Comparison of ENCODE assay signal across 1 cellular context in the genomic region with DNA sequence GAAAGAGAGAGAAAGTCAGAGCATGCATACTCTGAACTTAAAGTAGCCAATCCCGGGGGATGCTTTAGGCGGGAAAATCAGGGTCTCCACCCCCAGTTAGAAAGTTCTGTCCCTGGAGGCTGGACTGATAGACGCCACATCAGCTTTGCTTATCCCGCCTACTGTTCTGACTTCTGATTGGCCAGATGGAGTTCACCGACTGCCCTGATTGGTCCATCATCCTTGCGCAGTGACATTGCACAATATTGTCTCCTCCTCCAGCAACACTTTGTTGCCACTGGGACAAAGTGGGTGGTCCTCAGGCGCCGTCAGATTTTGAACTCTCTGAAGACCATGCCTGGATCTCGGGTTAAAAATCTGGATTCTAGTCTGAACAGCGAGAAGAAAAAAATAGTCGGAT.
TF ChIP-seq lines count a peak whose summit lies in the region.

No MANE protein-coding gene starts in this region.

TF ChIP-seq in K562, 482 proteins besides CTCF, POLR2A, EP300 and RAD21 (continued from another document):
- TF ChIP-seq, protein P1, sequence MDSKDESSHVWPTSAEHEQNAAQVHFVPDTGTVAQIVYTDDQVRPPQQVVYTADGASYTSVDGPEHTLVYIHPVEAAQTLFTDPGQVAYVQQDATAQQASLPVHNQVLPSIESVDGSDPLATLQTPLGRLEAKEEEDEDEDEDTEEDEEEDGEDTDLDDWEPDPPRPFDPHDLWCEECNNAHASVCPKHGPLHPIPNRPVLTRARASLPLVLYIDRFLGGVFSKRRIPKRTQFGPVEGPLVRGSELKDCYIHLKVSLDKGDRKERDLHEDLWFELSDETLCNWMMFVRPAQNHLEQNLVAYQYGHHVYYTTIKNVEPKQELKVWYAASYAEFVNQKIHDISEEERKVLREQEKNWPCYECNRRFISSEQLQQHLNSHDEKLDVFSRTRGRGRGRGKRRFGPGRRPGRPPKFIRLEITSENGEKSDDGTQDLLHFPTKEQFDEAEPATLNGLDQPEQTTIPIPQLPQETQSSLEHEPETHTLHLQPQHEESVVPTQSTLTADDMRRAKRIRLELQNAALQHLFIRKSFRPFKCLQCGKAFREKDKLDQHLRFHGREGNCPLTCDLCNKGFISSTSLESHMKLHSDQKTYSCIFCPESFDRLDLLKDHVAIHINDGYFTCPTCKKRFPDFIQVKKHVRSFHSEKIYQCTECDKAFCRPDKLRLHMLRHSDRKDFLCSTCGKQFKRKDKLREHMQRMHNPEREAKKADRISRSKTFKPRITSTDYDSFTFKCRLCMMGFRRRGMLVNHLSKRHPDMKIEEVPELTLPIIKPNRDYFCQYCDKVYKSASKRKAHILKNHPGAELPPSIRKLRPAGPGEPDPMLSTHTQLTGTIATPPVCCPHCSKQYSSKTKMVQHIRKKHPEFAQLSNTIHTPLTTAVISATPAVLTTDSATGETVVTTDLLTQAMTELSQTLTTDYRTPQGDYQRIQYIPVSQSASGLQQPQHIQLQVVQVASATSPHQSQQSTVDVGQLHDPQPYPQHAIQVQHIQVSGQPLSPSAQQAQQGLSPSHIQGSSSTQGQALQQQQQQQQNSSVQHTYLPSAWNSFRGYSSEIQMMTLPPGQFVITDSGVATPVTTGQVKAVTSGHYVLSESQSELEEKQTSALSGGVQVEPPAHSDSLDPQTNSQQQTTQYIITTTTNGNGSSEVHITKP (IDR thresholded peaks at IDR 0.05; ENCODE audit: partially characterized antibody) = no peak
- TF ChIP-seq, protein P2, sequence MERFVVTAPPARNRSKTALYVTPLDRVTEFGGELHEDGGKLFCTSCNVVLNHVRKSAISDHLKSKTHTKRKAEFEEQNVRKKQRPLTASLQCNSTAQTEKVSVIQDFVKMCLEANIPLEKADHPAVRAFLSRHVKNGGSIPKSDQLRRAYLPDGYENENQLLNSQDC (CRISPR knock-in tag; IDR thresholded peaks at IDR 0.05) = no peak
- TF ChIP-seq CEBPG (CRISPR knock-in tag; IDR thresholded peaks at IDR 0.05) = no peak
- peak in 1 of 2 experiments; percentile 73; a peak in 2 of 4 replicates for TF ChIP-seq CEBPG (tag; conservative IDR thresholded peaks at IDR 0.05 in 1 of 2, IDR thresholded peaks at IDR 0.05 in 1 of 2)
- no peak for TF ChIP-seq SMC3 (conservative IDR thresholded peaks at IDR 0.05; ENCODE audit: insufficient read depth, low read depth, low read length)
- TF ChIP-seq SREBF2 (CRISPR knock-in tag; IDR thresholded peaks at IDR 0.05) = no peak
- TF ChIP-seq, protein P3, sequence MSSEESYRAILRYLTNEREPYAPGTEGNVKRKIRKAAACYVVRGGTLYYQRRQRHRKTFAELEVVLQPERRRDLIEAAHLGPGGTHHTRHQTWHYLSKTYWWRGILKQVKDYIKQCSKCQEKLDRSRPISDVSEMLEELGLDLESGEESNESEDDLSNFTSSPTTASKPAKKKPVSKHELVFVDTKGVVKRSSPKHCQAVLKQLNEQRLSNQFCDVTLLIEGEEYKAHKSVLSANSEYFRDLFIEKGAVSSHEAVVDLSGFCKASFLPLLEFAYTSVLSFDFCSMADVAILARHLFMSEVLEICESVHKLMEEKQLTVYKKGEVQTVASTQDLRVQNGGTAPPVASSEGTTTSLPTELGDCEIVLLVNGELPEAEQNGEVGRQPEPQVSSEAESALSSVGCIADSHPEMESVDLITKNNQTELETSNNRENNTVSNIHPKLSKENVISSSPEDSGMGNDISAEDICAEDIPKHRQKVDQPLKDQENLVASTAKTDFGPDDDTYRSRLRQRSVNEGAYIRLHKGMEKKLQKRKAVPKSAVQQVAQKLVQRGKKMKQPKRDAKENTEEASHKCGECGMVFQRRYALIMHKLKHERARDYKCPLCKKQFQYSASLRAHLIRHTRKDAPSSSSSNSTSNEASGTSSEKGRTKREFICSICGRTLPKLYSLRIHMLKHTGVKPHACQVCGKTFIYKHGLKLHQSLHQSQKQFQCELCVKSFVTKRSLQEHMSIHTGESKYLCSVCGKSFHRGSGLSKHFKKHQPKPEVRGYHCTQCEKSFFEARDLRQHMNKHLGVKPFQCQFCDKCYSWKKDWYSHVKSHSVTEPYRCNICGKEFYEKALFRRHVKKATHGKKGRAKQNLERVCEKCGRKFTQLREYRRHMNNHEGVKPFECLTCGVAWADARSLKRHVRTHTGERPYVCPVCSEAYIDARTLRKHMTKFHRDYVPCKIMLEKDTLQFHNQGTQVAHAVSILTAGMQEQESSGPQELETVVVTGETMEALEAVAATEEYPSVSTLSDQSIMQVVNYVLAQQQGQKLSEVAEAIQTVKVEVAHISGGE (CRISPR knock-in tag; IDR thresholded peaks at IDR 0.05) = no peak
- TF ChIP-seq ZNF224 (CRISPR knock-in tag; IDR thresholded peaks at IDR 0.05) = no peak
- TF ChIP-seq, protein P4, sequence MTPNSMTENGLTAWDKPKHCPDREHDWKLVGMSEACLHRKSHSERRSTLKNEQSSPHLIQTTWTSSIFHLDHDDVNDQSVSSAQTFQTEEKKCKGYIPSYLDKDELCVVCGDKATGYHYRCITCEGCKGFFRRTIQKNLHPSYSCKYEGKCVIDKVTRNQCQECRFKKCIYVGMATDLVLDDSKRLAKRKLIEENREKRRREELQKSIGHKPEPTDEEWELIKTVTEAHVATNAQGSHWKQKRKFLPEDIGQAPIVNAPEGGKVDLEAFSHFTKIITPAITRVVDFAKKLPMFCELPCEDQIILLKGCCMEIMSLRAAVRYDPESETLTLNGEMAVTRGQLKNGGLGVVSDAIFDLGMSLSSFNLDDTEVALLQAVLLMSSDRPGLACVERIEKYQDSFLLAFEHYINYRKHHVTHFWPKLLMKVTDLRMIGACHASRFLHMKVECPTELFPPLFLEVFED (CRISPR knock-in tag; conservative IDR thresholded peaks at IDR 0.05) = no peak
- TF ChIP-seq, protein P5, sequence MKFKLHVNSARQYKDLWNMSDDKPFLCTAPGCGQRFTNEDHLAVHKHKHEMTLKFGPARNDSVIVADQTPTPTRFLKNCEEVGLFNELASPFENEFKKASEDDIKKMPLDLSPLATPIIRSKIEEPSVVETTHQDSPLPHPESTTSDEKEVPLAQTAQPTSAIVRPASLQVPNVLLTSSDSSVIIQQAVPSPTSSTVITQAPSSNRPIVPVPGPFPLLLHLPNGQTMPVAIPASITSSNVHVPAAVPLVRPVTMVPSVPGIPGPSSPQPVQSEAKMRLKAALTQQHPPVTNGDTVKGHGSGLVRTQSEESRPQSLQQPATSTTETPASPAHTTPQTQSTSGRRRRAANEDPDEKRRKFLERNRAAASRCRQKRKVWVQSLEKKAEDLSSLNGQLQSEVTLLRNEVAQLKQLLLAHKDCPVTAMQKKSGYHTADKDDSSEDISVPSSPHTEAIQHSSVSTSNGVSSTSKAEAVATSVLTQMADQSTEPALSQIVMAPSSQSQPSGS (CRISPR knock-in tag; IDR thresholded peaks at IDR 0.05) = no peak
- no peak; the same call in 1 of the 2 replicates for TF ChIP-seq L3MBTL2 (IDR thresholded peaks at IDR 0.05)
- no peak for TF ChIP-seq ZNF707 (CRISPR knock-in tag; conservative IDR thresholded peaks at IDR 0.05)
- TF ChIP-seq E2F3 (CRISPR knock-in tag; IDR thresholded peaks at IDR 0.05) = no peak
- no peak for TF ChIP-seq ESRRA (IDR thresholded peaks at IDR 0.05; ENCODE audit: borderline replicate concordance, low read depth)
- no peak for TF ChIP-seq BRCA1 (IDR thresholded peaks at IDR 0.05)
- TF ChIP-seq BRCA1 (CRISPR knock-in tag; IDR thresholded peaks at IDR 0.05) = no peak
- peak; percentile 92 for TF ChIP-seq CEBPB (tag; IDR thresholded peaks at IDR 0.05)
- no peak for TF ChIP-seq ZNF263 (CRISPR knock-in tag; IDR thresholded peaks at IDR 0.05; ENCODE audit: borderline replicate concordance)
- TF ChIP-seq, protein P6, sequence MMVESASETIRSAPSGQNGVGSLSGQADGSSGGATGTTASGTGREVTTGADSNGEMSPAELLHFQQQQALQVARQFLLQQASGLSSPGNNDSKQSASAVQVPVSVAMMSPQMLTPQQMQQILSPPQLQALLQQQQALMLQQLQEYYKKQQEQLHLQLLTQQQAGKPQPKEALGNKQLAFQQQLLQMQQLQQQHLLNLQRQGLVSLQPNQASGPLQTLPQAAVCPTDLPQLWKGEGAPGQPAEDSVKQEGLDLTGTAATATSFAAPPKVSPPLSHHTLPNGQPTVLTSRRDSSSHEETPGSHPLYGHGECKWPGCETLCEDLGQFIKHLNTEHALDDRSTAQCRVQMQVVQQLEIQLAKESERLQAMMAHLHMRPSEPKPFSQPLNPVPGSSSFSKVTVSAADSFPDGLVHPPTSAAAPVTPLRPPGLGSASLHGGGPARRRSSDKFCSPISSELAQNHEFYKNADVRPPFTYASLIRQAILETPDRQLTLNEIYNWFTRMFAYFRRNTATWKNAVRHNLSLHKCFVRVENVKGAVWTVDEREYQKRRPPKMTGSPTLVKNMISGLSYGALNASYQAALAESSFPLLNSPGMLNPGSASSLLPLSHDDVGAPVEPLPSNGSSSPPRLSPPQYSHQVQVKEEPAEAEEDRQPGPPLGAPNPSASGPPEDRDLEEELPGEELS (CRISPR knock-in tag; IDR thresholded peaks at IDR 0.05; ENCODE audit: borderline replicate concordance) = no peak
- TF ChIP-seq GTF2A2 (tag; IDR thresholded peaks at IDR 0.05) = no peak
- TF ChIP-seq, protein P7, sequence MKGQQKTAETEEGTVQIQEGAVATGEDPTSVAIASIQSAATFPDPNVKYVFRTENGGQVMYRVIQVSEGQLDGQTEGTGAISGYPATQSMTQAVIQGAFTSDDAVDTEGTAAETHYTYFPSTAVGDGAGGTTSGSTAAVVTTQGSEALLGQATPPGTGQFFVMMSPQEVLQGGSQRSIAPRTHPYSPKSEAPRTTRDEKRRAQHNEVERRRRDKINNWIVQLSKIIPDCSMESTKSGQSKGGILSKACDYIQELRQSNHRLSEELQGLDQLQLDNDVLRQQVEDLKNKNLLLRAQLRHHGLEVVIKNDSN (CRISPR knock-in tag; IDR thresholded peaks at IDR 0.05) = no peak
- TF ChIP-seq, protein P8, sequence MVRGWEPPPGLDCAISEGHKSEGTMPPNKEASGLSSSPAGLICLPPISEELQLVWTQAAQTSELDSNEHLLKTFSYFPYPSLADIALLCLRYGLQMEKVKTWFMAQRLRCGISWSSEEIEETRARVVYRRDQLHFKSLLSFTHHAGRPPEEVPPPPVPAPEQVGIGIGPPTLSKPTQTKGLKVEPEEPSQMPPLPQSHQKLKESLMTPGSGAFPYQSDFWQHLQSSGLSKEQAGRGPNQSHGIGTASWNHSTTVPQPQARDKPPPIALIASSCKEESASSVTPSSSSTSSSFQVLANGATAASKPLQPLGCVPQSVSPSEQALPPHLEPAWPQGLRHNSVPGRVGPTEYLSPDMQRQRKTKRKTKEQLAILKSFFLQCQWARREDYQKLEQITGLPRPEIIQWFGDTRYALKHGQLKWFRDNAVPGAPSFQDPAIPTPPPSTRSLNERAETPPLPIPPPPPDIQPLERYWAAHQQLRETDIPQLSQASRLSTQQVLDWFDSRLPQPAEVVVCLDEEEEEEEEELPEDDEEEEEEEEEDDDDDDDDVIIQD (CRISPR knock-in tag; IDR thresholded peaks at IDR 0.05) = no peak
- TF ChIP-seq OTX1 (CRISPR knock-in tag; IDR thresholded peaks at IDR 0.05) = no peak
- TF ChIP-seq MCM7 (IDR thresholded peaks at IDR 0.05) = no peak
- peak; percentile 48; the same call in 1 of the 2 replicates for TF ChIP-seq NFE2 (IDR thresholded peaks at IDR 0.05; ENCODE audit: low read depth)
TF ChIP-seq in K562: peak in this region for 8.
